8 cellular contexts compared by ENCODE assay signal in the genomic region with DNA sequence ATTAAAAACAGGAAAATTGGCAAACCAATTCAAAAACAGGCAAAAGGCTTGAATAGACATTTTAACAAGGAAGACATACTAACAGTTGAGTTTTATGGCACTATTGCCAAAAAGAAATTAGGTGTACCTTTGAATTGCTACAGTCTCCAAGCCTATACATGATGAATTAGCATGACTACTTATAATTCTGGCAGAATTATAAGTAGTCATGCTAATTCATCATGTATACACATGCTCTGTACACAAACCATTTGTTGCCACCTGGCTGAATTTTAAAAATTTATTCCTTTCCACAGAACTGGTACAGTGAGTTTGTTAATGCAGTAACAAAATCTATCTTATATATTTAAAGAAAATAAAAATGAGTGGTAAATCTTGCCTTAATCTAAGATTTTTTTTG.
"Had no signal": no experiment of that assay in that cellular context is flagged by ENCODE, and none has a peak within 500 bp of the region (broad histone marks: within the 10 kb centered on the region; RNA-seq: fewer than 3 reads in every experiment).

No MANE protein-coding gene starts in this region.

- ATAC-seq: activated CD4-positive, alpha-beta T cell treated with anti-CD3 and anti-CD28 coated beads for 36 hours; activated CD4-positive, CD25-positive, alpha-beta regulatory T cell treated with anti-CD3 and anti-CD28 coated beads, Interleukin-2, amount 50 U/mL, for 24 hours; activated CD8-positive, alpha-beta memory T cell treated with anti-CD3 and anti-CD28 coated beads, Interleukin-2, amount 10 ng/mL, durations not matched to agents 7 days and 5 days; activated CD8-positive, alpha-beta T cell treated with anti-CD3 and anti-CD28 coated beads for 36 hours; activated CD8-positive, alpha-beta T cell treated with anti-CD3 and anti-CD28 coated beads, Interleukin-2, amount 10 ng/mL, durations not matched to agents 7 days and 5 days; T-cell; T-helper 17 cell; WTC11 had no signal
